In the genomic region with DNA sequence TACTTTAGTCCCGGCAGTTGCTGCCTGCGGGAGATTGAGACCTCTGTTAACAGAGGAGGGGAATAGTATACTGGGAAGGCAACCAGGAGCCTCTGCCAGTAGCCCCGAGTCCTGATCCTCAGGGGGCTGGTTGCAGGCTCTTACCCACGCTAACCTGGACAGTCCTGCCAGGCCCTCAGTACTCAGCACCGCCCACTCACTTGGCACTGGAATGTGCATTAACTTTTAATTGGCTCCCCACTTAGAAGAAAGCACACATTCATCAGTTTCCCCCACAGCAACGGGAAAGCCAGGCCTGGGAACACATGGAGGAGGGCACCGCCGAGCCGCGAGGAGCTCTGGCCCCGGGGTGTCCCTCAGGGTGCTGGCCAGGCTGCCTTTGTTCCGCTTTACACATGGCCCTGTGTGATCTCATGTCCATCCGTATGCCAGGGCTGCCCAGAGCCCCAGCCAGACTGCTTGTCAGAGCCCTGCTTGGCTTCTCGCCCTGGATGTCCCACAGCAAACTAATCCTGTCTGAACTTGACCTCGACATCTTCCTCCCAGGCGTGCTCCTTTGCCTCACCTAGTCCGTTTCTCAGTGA, we compare ENCODE assay signal across 2 cellular contexts.
TF ChIP-seq lines count a peak whose summit lies in the region.

No MANE protein-coding gene starts in this region.

TF ChIP-seq in SK-N-SH treated with all-trans-retinoic acid at 6 μM for 48 hours, 23 proteins besides CTCF, POLR2A, EP300 and RAD21:
- TF ChIP-seq, protein P1, sequence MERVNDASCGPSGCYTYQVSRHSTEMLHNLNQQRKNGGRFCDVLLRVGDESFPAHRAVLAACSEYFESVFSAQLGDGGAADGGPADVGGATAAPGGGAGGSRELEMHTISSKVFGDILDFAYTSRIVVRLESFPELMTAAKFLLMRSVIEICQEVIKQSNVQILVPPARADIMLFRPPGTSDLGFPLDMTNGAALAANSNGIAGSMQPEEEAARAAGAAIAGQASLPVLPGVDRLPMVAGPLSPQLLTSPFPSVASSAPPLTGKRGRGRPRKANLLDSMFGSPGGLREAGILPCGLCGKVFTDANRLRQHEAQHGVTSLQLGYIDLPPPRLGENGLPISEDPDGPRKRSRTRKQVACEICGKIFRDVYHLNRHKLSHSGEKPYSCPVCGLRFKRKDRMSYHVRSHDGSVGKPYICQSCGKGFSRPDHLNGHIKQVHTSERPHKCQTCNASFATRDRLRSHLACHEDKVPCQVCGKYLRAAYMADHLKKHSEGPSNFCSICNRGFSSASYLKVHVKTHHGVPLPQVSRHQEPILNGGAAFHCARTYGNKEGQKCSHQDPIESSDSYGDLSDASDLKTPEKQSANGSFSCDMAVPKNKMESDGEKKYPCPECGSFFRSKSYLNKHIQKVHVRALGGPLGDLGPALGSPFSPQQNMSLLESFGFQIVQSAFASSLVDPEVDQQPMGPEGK (CRISPR knock-in tag; IDR thresholded peaks at IDR 0.05; ENCODE audit: borderline replicate concordance), result no peak
- TF ChIP-seq ISL1 (CRISPR knock-in tag; IDR thresholded peaks at IDR 0.05) (0 out of 2 replicates have a peak, but pooled peaks have one; percentile 8), TOX (CRISPR knock-in tag; IDR thresholded peaks at IDR 0.05; ENCODE audit: borderline replicate concordance) (no peak), ZFP3 (CRISPR knock-in tag; IDR thresholded peaks at IDR 0.05) (0 out of 2 replicates have a peak, but pooled peaks have one; percentile 59)
TF ChIP-seq in SK-N-SH treated with all-trans-retinoic acid at 6 μM for 48 hours: peak in this region for 2.

TF ChIP-seq in SK-N-SH, 30 proteins besides CTCF, POLR2A, EP300 and RAD21 (continued from another document):
- TF ChIP-seq, protein P2, sequence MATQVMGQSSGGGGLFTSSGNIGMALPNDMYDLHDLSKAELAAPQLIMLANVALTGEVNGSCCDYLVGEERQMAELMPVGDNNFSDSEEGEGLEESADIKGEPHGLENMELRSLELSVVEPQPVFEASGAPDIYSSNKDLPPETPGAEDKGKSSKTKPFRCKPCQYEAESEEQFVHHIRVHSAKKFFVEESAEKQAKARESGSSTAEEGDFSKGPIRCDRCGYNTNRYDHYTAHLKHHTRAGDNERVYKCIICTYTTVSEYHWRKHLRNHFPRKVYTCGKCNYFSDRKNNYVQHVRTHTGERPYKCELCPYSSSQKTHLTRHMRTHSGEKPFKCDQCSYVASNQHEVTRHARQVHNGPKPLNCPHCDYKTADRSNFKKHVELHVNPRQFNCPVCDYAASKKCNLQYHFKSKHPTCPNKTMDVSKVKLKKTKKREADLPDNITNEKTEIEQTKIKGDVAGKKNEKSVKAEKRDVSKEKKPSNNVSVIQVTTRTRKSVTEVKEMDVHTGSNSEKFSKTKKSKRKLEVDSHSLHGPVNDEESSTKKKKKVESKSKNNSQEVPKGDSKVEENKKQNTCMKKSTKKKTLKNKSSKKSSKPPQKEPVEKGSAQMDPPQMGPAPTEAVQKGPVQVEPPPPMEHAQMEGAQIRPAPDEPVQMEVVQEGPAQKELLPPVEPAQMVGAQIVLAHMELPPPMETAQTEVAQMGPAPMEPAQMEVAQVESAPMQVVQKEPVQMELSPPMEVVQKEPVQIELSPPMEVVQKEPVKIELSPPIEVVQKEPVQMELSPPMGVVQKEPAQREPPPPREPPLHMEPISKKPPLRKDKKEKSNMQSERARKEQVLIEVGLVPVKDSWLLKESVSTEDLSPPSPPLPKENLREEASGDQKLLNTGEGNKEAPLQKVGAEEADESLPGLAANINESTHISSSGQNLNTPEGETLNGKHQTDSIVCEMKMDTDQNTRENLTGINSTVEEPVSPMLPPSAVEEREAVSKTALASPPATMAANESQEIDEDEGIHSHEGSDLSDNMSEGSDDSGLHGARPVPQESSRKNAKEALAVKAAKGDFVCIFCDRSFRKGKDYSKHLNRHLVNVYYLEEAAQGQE (IDR thresholded peaks at IDR 0.05; ENCODE audit: low read depth, low read length), result no peak
- TF ChIP-seq FOSL2 (IDR thresholded peaks at IDR 0.05; ENCODE audit: borderline replicate concordance, low read depth), result no peak
- no peak for TF ChIP-seq TCF12 (IDR thresholded peaks at IDR 0.05)
- TF ChIP-seq SMC3 (IDR thresholded peaks at IDR 0.05; ENCODE audit: low read depth, low read length), result no peak
- TF ChIP-seq, protein P3, sequence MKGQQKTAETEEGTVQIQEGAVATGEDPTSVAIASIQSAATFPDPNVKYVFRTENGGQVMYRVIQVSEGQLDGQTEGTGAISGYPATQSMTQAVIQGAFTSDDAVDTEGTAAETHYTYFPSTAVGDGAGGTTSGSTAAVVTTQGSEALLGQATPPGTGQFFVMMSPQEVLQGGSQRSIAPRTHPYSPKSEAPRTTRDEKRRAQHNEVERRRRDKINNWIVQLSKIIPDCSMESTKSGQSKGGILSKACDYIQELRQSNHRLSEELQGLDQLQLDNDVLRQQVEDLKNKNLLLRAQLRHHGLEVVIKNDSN (IDR thresholded peaks at IDR 0.05; ENCODE audit: borderline replicate concordance, low read depth), result no peak
- no peak for TF ChIP-seq RXRA (IDR thresholded peaks at IDR 0.05; ENCODE audit: borderline replicate concordance, low read depth)
- TF ChIP-seq POLR2AphosphoS5 (IDR thresholded peaks at IDR 0.05; ENCODE audit: low read depth, low read length), result no peak
- TF ChIP-seq FOXM1 (IDR thresholded peaks at IDR 0.05; ENCODE audit: low read depth), result no peak
- TF ChIP-seq YY1 (IDR thresholded peaks at IDR 0.05; ENCODE audit: low read depth), result no peak
- TF ChIP-seq, protein P4, sequence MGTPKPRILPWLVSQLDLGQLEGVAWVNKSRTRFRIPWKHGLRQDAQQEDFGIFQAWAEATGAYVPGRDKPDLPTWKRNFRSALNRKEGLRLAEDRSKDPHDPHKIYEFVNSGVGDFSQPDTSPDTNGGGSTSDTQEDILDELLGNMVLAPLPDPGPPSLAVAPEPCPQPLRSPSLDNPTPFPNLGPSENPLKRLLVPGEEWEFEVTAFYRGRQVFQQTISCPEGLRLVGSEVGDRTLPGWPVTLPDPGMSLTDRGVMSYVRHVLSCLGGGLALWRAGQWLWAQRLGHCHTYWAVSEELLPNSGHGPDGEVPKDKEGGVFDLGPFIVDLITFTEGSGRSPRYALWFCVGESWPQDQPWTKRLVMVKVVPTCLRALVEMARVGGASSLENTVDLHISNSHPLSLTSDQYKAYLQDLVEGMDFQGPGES (IDR thresholded peaks at IDR 0.05; ENCODE audit: low read depth, low read length), result no peak
- TF ChIP-seq ELF1 (IDR thresholded peaks at IDR 0.05), result no peak
- no peak for TF ChIP-seq NFIC (IDR thresholded peaks at IDR 0.05; ENCODE audit: borderline replicate concordance)
- TF ChIP-seq, protein P5, sequence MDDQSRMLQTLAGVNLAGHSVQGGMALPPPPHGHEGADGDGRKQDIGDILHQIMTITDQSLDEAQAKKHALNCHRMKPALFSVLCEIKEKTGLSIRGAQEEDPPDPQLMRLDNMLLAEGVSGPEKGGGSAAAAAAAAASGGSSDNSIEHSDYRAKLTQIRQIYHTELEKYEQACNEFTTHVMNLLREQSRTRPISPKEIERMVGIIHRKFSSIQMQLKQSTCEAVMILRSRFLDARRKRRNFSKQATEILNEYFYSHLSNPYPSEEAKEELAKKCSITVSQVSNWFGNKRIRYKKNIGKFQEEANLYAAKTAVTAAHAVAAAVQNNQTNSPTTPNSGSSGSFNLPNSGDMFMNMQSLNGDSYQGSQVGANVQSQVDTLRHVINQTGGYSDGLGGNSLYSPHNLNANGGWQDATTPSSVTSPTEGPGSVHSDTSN (IDR thresholded peaks at IDR 0.05), result no peak
- no peak for TF ChIP-seq EZH2phosphoT487 (IDR thresholded peaks at IDR 0.05; ENCODE audit: borderline replicate concordance, low read depth)
